ENCODE assay signal across 28 cellular contexts in the genomic region with DNA sequence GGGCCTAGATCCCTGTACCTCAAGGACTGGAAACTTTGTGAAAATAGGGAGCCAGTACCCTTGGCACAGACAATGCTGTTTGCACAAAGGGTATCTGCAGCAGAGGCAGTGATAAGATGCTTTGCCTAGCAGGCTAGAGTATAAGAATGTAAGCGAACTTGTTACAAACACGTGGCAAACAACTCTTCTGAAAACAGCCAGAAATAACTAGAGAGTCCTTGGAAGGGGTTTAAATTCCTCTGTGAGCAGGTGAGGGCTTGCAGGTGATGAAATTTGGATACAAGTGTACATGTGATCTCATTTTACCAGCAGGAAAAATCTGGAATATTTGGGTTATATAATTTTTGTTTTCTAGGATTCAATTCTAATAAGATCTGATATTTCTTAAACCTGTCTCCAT. TPM values are rescaled to one million over a fixed set of nuclear protein-coding genes. Genes with fewer than 3 reads are reported as not detected.
DNase-seq lines count a peak whose midpoint lies in the region; ATAC-seq, FAIRE-seq and TF ChIP-seq lines count a peak whose summit lies in the region.
"Had no signal": no experiment of that assay in that cellular context is flagged by ENCODE, and none has a peak within 500 bp of the region (broad histone marks: within the 10 kb centered on the region; RNA-seq: fewer than 3 reads in every experiment).

No MANE protein-coding gene starts in this region.

- H3K9me2 ChIP-seq in GM23338 (ENCODE audit: insufficient read depth), result no peaks in the 10 kb centered on the region

- H3K18ac ChIP-seq in trophoblast cell (ENCODE audit: low read length), result no peak overlapping the region

- no peak for TF ChIP-seq RAD21 in K562 (CRISPR knock-in tag; conservative IDR thresholded peaks at IDR 0.05 in 1 of 2, IDR thresholded peaks at IDR 0.05 in 1 of 2)

- no peaks in the 10 kb centered on the region for H3K79me2 ChIP-seq in GM23338 (replicated peaks; ENCODE audit: insufficient read depth)
- H3K79me2 ChIP-seq in K562 (ENCODE audit: control insufficient read depth, insufficient read depth, low read length), result no peaks in the 10 kb centered on the region
- no peaks in the 10 kb centered on the region for H3K79me2 ChIP-seq in trophoblast cell (ENCODE audit: control insufficient read depth, insufficient read depth, low read length, poor library complexity)

- H4K20me1 ChIP-seq in GM23338 (replicated peaks; ENCODE audit: insufficient read depth) (no peaks in the 10 kb centered on the region), K562 (replicated peaks; ENCODE audit: control insufficient read depth, insufficient read depth, low read length) (no peaks in the 10 kb centered on the region)
- H4K20me1 ChIP-seq: BLaER1 treated with 17β-estradiol and CSF1 and Interleukin-3, amounts not matched to agents 10 nM and 100 nM had no signal

- H3K23ac ChIP-seq in trophoblast cell (ENCODE audit: low read length), result no peak overlapping the region

- no peak overlapping the region for H4K8ac ChIP-seq in trophoblast cell (ENCODE audit: low read depth, low read length)

- H3K14ac ChIP-seq in trophoblast cell (ENCODE audit: low read length), result no peak overlapping the region

- 0% methylated on average over 2 of the region's 2 CpGs for WGBS in K562 (ENCODE audit: insufficient coverage, low coverage, missing lambda C conversion rate)
- no CpG with 5 or more reads among the region's 2 CpGs for WGBS in trophoblast cell (ENCODE audit: extremely low coverage, insufficient coverage, insufficient read length)

- CTCF ChIA-PET in K562 (lab: Yijun Ruan, JAX; ENCODE audit: low intra/inter-chr PET ratio), result no interaction called here

- TF ChIP-seq EP300 in K562 (IDR thresholded peaks at IDR 0.05; ENCODE audit: low read length), result no peak

- H3K4me1 Mint-ChIP-seq in GM23338, result no peaks in the 10 kb centered on the region
- H3K4me1 Mint-ChIP-seq: CD8-positive, alpha-beta memory T cell had no signal

- H3K9ac ChIP-seq in K562 (ENCODE audit: insufficient read depth in 1 of 2, low read depth in 2 of 2, low read length in 2 of 2) (no peak overlapping the region), trophoblast cell (ENCODE audit: low read length) (no peak overlapping the region)
- H3K9ac ChIP-seq: BLaER1 treated with 17β-estradiol and CSF1 and Interleukin-3, amounts not matched to agents 10 nM and 100 nM had no signal

- H3K4me3 Mint-ChIP-seq in GM23338, result no peak overlapping the region
- H3K4me3 Mint-ChIP-seq: CD14-positive monocyte; CD4-positive, alpha-beta T cell; CD8-positive, alpha-beta memory T cell; HFFc6 had no signal

- no peak overlapping the region for H4K12ac ChIP-seq in trophoblast cell (ENCODE audit: low read depth, low read length)

- H3K79me1 ChIP-seq in trophoblast cell (ENCODE audit: low read length), result no peaks in the 10 kb centered on the region

- TF ChIP-seq POLR2A in K562 (conservative IDR thresholded peaks at IDR 0.05), result no peak

- no peak for TF ChIP-seq CTCF in GM23338 (conservative IDR thresholded peaks at IDR 0.05; ENCODE audit: low read depth in 2 of 2)
- no peak for TF ChIP-seq CTCF in K562 (IDR thresholded peaks at IDR 0.05 in 2 of 3, conservative IDR thresholded peaks at IDR 0.05 in 1 of 3; ENCODE audit: insufficient read depth in 2 of 3, low read depth in 1 of 3, low read length in 3 of 3)
- TF ChIP-seq CTCF in left lung (IDR thresholded peaks at IDR 0.05), result no peak
- TF ChIP-seq CTCF in foreskin fibroblast (IDR thresholded peaks at IDR 0.05; ENCODE audit: low read depth, low read length), result no peak

- H3K9me3 ChIP-seq in K562 (replicated peaks; ENCODE audit: control insufficient read depth, insufficient read depth, low read depth, low read length) (no peaks in the 10 kb centered on the region), left lung (peaks cover 0 to 2% of the 10 kb centered on the region in 2 donors), trophoblast cell (ENCODE audit: insufficient read depth, low read depth, low read length) (no peaks in the 10 kb centered on the region)
- H3K9me3 ChIP-seq: BE2C had no signal

- H3K27ac Mint-ChIP-seq in GM23338, result no peak overlapping the region
- H3K27ac Mint-ChIP-seq: CD4-positive, alpha-beta T cell; CD8-positive, alpha-beta memory T cell; HFFc6 had no signal

- H3K4me1 ChIP-seq in GM23338 (ENCODE audit: insufficient read depth), result no peaks in the 10 kb centered on the region
- no peaks in the 10 kb centered on the region; a peak in 2 of 5 replicates for H3K4me1 ChIP-seq in K562 (replicated peaks in 1 of 2; ENCODE audit: control insufficient read depth in 2 of 2, insufficient read depth in 2 of 2, low read length in 2 of 2)
- no peaks in the 10 kb centered on the region for H3K4me1 ChIP-seq in left lung
- H3K4me1 ChIP-seq in trophoblast cell (ENCODE audit: control insufficient read depth in 1 of 2, insufficient read depth in 2 of 2, low read length in 2 of 2), result no peaks in the 10 kb centered on the region
- H3K4me1 ChIP-seq: A549, BE2C, HAP-1 had no signal

- FAIRE-seq in K562 (lab: Jason Lieb, UNC), result no peak
- FAIRE-seq: A549, D721Med, GM12878, GM18507, H54 had no signal

- H2AK5ac ChIP-seq in trophoblast cell (ENCODE audit: low read length), result no peak overlapping the region

- no peak overlapping the region for H2BK12ac ChIP-seq in trophoblast cell (ENCODE audit: low read length)

- H4K91ac ChIP-seq in trophoblast cell (ENCODE audit: low read depth, low read length), result no peak overlapping the region

- no peak overlapping the region for H3K4ac ChIP-seq in trophoblast cell (ENCODE audit: low read depth, low read length)

- intact Hi-C loops in K562 (cut with micrococcal nuclease) (no loop called here), left lung (cut with DNase I) (no loop called here)

- no peaks in the 10 kb centered on the region for H3F3A ChIP-seq in GM23338 (replicated peaks; ENCODE audit: low read depth)

- POLR2A ChIA-PET in K562 (lab: Yijun Ruan, JAX), result no interaction called here

- no peak for DNase-seq in GM23338 (ENCODE audit: low spot score)
- no peak for DNase-seq in K562 (ENCODE audit: extremely low read depth in 1 of 4, low spot score in 3 of 4)
- no peak for DNase-seq in left lung
- DNase-seq in trophoblast cell, result peak; percentile 14 to 69
- DNase-seq in foreskin fibroblast, result no peak
- no peak for DNase-seq in NCI-H1436 treated with DMSO at 0.1 percent for 48 hours (lab: John Stamatoyannopoulos, UW)
- no peak for DNase-seq in NCI-H82 (lab: John Stamatoyannopoulos, UW)
- DNase-seq: 8988T; ACHN; AML-193; BE2C; CD4-positive, alpha-beta T cell; CD8-positive, alpha-beta memory T cell; DMS 273 treated with DMSO at 0.1 percent for 48 hours; DMS79; EL; GDM1; GOT3; HFFc6 had no signal

- ATAC-seq in GM23338 (no peak), K562 (no peak), left lung (peak; percentile 82), HG02981 (IDR thresholded peaks at IDR 0.05; ENCODE audit: unreplicated experiment) (no peak)
- ATAC-seq: A549, GM12878 had no signal

- in situ Hi-C loops in K562 (cut with MboI), result no loop called here

- H2BK120ac ChIP-seq in trophoblast cell (ENCODE audit: insufficient read depth, low read length, poor library complexity), result no peak overlapping the region

- 0 out of 3 replicates have a peak, but pooled peaks cover 3% of the 10 kb centered on the region for H3K36me3 Mint-ChIP-seq in GM23338 (ENCODE audit: low read depth)
- H3K36me3 Mint-ChIP-seq: CD14-positive monocyte had no signal

- H3K4me2 ChIP-seq in GM23338 (no peak overlapping the region), K562 (ENCODE audit: insufficient read depth, low read length) (no peak overlapping the region), trophoblast cell (ENCODE audit: low read length) (no peak overlapping the region)
- H3K4me2 ChIP-seq: A549; BLaER1 treated with 17β-estradiol and CSF1 and Interleukin-3, amounts not matched to agents 10 nM and 100 nM had no signal

- 0 out of 2 replicates have a peak overlapping the region, but pooled peaks have one; percentile 59 for H2AFZ ChIP-seq in GM23338
- peak overlapping the region; percentile 77 for H2AFZ ChIP-seq in K562 (ENCODE audit: low read depth, low read length)
- no peak overlapping the region for H2AFZ ChIP-seq in trophoblast cell (ENCODE audit: insufficient read depth, low read length, poor library complexity)

- no peak overlapping the region for H2BK5ac ChIP-seq in trophoblast cell (ENCODE audit: low read depth, low read length, poor library complexity)

- H3K4me3 ChIP-seq in GM23338, result no peak overlapping the region
- no peak overlapping the region for H3K4me3 ChIP-seq in K562
- no peak overlapping the region for H3K4me3 ChIP-seq in left lung
- H3K4me3 ChIP-seq in trophoblast cell (ENCODE audit: low read depth, low read length), result no peak overlapping the region
- H3K4me3 ChIP-seq in foreskin fibroblast (ENCODE audit: low read depth in 1 of 2, low read length in 2 of 2), result no peak overlapping the region
- H3K4me3 ChIP-seq: A549; BLaER1 treated with 17β-estradiol and CSF1 and Interleukin-3, amounts not matched to agents 10 nM and 100 nM; GM12878; HAP-1 had no signal

- H3K9me3 Mint-ChIP-seq in GM23338, result peaks cover 3% of the 10 kb centered on the region; the same call in 2 of the 3 replicates

- H3K9me1 ChIP-seq in K562 (ENCODE audit: control insufficient read depth, insufficient read depth, low read length), result no peaks in the 10 kb centered on the region

- H3K27me3 ChIP-seq in GM23338 (ENCODE audit: insufficient read depth) (no peaks in the 10 kb centered on the region), K562 (ENCODE audit: control insufficient read depth in 2 of 2, insufficient read depth in 2 of 2, low read length in 2 of 2) (no peaks in the 10 kb centered on the region), left lung (no peaks in the 10 kb centered on the region), trophoblast cell (ENCODE audit: insufficient read depth, low read length) (no peaks in the 10 kb centered on the region)
- H3K27me3 ChIP-seq: BE2C had no signal

- H3K36me3 ChIP-seq in GM23338 (ENCODE audit: insufficient read depth) (no peaks in the 10 kb centered on the region), K562 (ENCODE audit: control insufficient read depth, insufficient read depth, low read length) (no peaks in the 10 kb centered on the region), left lung (no peaks in the 10 kb centered on the region), trophoblast cell (ENCODE audit: control insufficient read depth in 1 of 2, insufficient read depth in 2 of 2, low read length in 2 of 2) (no peaks in the 10 kb centered on the region)
- H3K36me3 ChIP-seq: BE2C; BLaER1 treated with 17β-estradiol and CSF1 and Interleukin-3, amounts not matched to agents 10 nM and 100 nM; HAP-1 had no signal

- H3K27ac ChIP-seq in GM23338 (ENCODE audit: low read depth), result no peak overlapping the region
- no peak overlapping the region for H3K27ac ChIP-seq in K562 (ENCODE audit: extremely low read depth, low read depth, low read length)
- H3K27ac ChIP-seq in left lung, result peak overlapping the region in 1 of 2 donors; percentile 33
- H3K27ac ChIP-seq in trophoblast cell (ENCODE audit: low read depth, low read length), result no peak overlapping the region
- H3K27ac ChIP-seq: A549; BLaER1 treated with 17β-estradiol and CSF1 and Interleukin-3, amounts not matched to agents 10 nM and 100 nM had no signal

- BruUV-seq in K562 (replicated peaks; lab: Mats Ljungman, UMichigan), result no TSS peak

- H3K27me3 Mint-ChIP-seq in GM23338 (ENCODE audit: insufficient read depth, low read depth, poor library complexity), result no peaks in the 10 kb centered on the region
- H3K27me3 Mint-ChIP-seq: CD4-positive, alpha-beta T cell had no signal

RNA-seq across cellular contexts. Expression of a gene that starts 18.6 kb away (rescaled TPM):
- total RNA-seq in GM23338 (2014; rRNA removed; shearing (Covaris generic)), result 70.1 and 76.3 TPM in 2 replicates
- polyA plus RNA-seq in GM23338 (2016; fragmentation: Nextera tagmentation; extraction: Ambion mirVana), result 17.8 and 19.2 TPM in 2 replicates
- total RNA-seq in K562 (2011; cell fraction: chromatin; rRNA removed; ENCODE audit: low replicate concordance), result 30.6 and 90.7 TPM in 2 replicates
- 10.5 and 14.9 TPM in 2 replicates for total RNA-seq in K562 (2011; cell fraction: nucleolus; rRNA removed)
- 29.3 and 45.3 TPM in 2 replicates for total RNA-seq in K562 (2011; cell fraction: nucleoplasm; rRNA removed)
- 20.1 and 21.5 TPM in 2 replicates for total RNA-seq in K562 (2014; rRNA removed)
- 32.1 and 35.6 TPM in 2 replicates for total RNA-seq in K562 (2014; rRNA removed; fragmentation: Illumina TruSeq; extraction: Trizol)
- 25.0 and 25.5 TPM in 2 replicates for total RNA-seq in K562 (2015; rRNA removed; fragmentation: Illumina TruSeq; extraction: Trizol)
- total RNA-seq in K562 (2021), result 29.0 and 31.2 TPM in 2 replicates
- polyA plus RNA-seq in K562 (2011; rRNA removed), result 22.2 and 35.1 TPM in 2 replicates
- 8.4 and 13.2 TPM in 2 replicates for polyA plus RNA-seq in K562 (2011; cell fraction: cytosol; rRNA removed)
- 16.3 and 17.2 TPM in 2 replicates for polyA plus RNA-seq in K562 (2011; cell fraction: nucleus; rRNA removed)
- 15.3 and 26.5 TPM in 2 replicates for polyA plus RNA-seq in K562 (2012)
- polyA plus RNA-seq in K562 (2014; fragmentation: Illumina TruSeq; extraction: Trizol), result 22.1 and 27.1 TPM in 2 replicates
- polyA plus RNA-seq in K562 (2014; fragmentation: Nextera tagmentation; extraction: Ambion mirVana), result 10 to 100 TPM in 1 of 2 experiments, 1 to 10 TPM in 1; 9.8 to 12.0 TPM
- 16.6 and 19.6 TPM in 2 replicates for polyA plus RNA-seq in K562 (2014; rRNA removed)
- 56.4 and 81.0 TPM in 2 replicates for polyA minus RNA-seq in K562 (2011; rRNA and poly(A)+ RNA removed)
- 36.9 and 53.8 TPM in 2 replicates for polyA minus RNA-seq in K562 (2011; cell fraction: cytosol; rRNA and poly(A)+ RNA removed)
- polyA minus RNA-seq in K562 (2011; cell fraction: nucleus; rRNA and poly(A)+ RNA removed), result 21.0 and 30.0 TPM in 2 replicates
- total RNA-seq in left lung, result 10 to 100 TPM; 87.7 to 93.9 TPM
- 33.7 and 35.7 TPM in 2 replicates for polyA plus RNA-seq in trophoblast cell (2013)

Comparison
In these comparisons a context has a peak if more than half of its experiments do, and no peak if none do; other contexts are left out.
1. DNase-seq: peak in trophoblast cell (2 of 2); none in GM23338 (single experiment), K562 (0 of 4), left lung (0 of 2), foreskin fibroblast (0 of 2), NCI-H1436 treated with DMSO at 0.1 percent for 48 hours (single experiment) and NCI-H82 (single experiment).